ENCODE assay signal across 17 cellular contexts in the genomic region with DNA sequence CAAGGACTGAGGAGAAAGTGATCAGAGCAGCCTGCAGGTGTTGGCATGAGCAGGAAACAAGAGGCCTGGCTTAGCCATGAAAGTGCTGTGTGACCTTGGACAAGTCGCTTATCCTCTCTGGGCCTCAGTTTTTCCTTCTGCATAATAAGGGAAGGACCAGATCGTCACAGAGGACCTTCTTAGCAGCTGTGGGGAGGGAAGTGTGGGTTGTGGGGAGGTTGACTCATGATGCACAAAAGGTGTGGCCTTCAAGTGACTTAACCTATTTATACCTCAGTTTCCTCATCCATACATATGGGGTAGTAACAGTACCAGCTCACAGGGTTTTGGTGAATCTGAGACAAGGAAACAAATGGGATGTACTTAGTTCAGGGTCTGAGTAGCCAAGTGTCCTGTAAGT.
DNase-seq lines count a peak whose midpoint lies in the region; ATAC-seq, FAIRE-seq and TF ChIP-seq lines count a peak whose summit lies in the region.
"Had no signal": no experiment of that assay in that cellular context is flagged by ENCODE, and none has a peak within 500 bp of the region (broad histone marks: within the 10 kb centered on the region; RNA-seq: fewer than 3 reads in every experiment).

No MANE protein-coding gene starts in this region.

- ATAC-seq in activated CD4-positive, alpha-beta T cell treated with anti-CD3 and anti-CD28 coated beads for 36 hours = no peak
- no peak for ATAC-seq in natural killer cell treated with Interleukin-12 subunit alpha and Interleukin-12 subunit beta and Interleukin-15 and Interleukin-18, amount 100 ng/mL, for 72 hours
- no peak for ATAC-seq in natural killer cell
- ATAC-seq: CD8-positive, alpha-beta T cell had no signal

- H3K27ac Mint-ChIP-seq in activated CD4-positive, alpha-beta T cell treated with anti-CD3 and anti-CD28 coated beads for 36 hours = no peak overlapping the region
- no peak overlapping the region for H3K27ac Mint-ChIP-seq in activated CD4-positive, alpha-beta T cell treated with anti-CD3 and anti-CD28 coated beads, Interleukin-2, amount 10 ng/mL, durations not matched to agents 24 days and 14 days
- H3K27ac Mint-ChIP-seq in natural killer cell treated with Interleukin-12 subunit alpha and Interleukin-12 subunit beta and Interleukin-15 and Interleukin-18, amount 100 ng/mL, for 72 hours = no peak overlapping the region
- no peak overlapping the region for H3K27ac Mint-ChIP-seq in natural killer cell
- H3K27ac Mint-ChIP-seq: CD8-positive, alpha-beta T cell; HFFc6 had no signal

- H3K9me3 Mint-ChIP-seq in activated CD4-positive, alpha-beta T cell treated with anti-CD3 and anti-CD28 coated beads for 36 hours (ENCODE audit: low read depth) = no peaks in the 10 kb centered on the region
- H3K9me3 Mint-ChIP-seq in activated CD4-positive, alpha-beta T cell treated with anti-CD3 and anti-CD28 coated beads, Interleukin-2, amount 10 ng/mL, durations not matched to agents 24 days and 14 days = no peaks in the 10 kb centered on the region
- H3K9me3 Mint-ChIP-seq in natural killer cell treated with Interleukin-12 subunit alpha and Interleukin-12 subunit beta and Interleukin-15 and Interleukin-18, amount 100 ng/mL, for 72 hours = no peaks in the 10 kb centered on the region
- no peaks in the 10 kb centered on the region for H3K9me3 Mint-ChIP-seq in natural killer cell
- H3K9me3 Mint-ChIP-seq: CD8-positive, alpha-beta T cell; HFFc6 had no signal

- POLR2A ChIA-PET in activated CD4-positive, alpha-beta T cell treated with anti-CD3 and anti-CD28 coated beads for 36 hours (lab: Charles Lee) = no interaction called here

- H3K27me3 Mint-ChIP-seq in activated CD4-positive, alpha-beta T cell treated with anti-CD3 and anti-CD28 coated beads for 36 hours = peaks cover 2% of the 10 kb centered on the region
- no peaks in the 10 kb centered on the region for H3K27me3 Mint-ChIP-seq in activated CD4-positive, alpha-beta T cell treated with anti-CD3 and anti-CD28 coated beads, Interleukin-2, amount 10 ng/mL, durations not matched to agents 24 days and 14 days
- peaks cover 0 to 3% of the 10 kb centered on the region in 2 donors for H3K27me3 Mint-ChIP-seq in natural killer cell treated with Interleukin-12 subunit alpha and Interleukin-12 subunit beta and Interleukin-15 and Interleukin-18, amount 100 ng/mL, for 72 hours
- H3K27me3 Mint-ChIP-seq in natural killer cell (ENCODE audit: low read depth in 2 of 2) = peaks cover 0 to 11% of the 10 kb centered on the region in 2 donors

- H3K36me3 ChIP-seq in bronchial epithelial cell (ENCODE audit: control insufficient read depth, insufficient read depth, low read length) = no peaks in the 10 kb centered on the region
- H3K36me3 ChIP-seq: HAP-1 had no signal

- H3K36me3 Mint-ChIP-seq in activated CD4-positive, alpha-beta T cell treated with anti-CD3 and anti-CD28 coated beads for 36 hours (ENCODE audit: low read depth) = no peaks in the 10 kb centered on the region
- H3K36me3 Mint-ChIP-seq in activated CD4-positive, alpha-beta T cell treated with anti-CD3 and anti-CD28 coated beads, Interleukin-2, amount 10 ng/mL, durations not matched to agents 24 days and 14 days (ENCODE audit: low read depth) = no peaks in the 10 kb centered on the region
- H3K36me3 Mint-ChIP-seq in natural killer cell treated with Interleukin-12 subunit alpha and Interleukin-12 subunit beta and Interleukin-15 and Interleukin-18, amount 100 ng/mL, for 72 hours = no peaks in the 10 kb centered on the region
- H3K36me3 Mint-ChIP-seq in natural killer cell = no peaks in the 10 kb centered on the region
- H3K36me3 Mint-ChIP-seq: CD14-positive monocyte; CD8-positive, alpha-beta T cell had no signal

- no peaks in the 10 kb centered on the region for H3K4me1 Mint-ChIP-seq in activated CD4-positive, alpha-beta T cell treated with anti-CD3 and anti-CD28 coated beads for 36 hours
- no peaks in the 10 kb centered on the region for H3K4me1 Mint-ChIP-seq in activated CD4-positive, alpha-beta T cell treated with anti-CD3 and anti-CD28 coated beads, Interleukin-2, amount 10 ng/mL, durations not matched to agents 24 days and 14 days
- H3K4me1 Mint-ChIP-seq in natural killer cell treated with Interleukin-12 subunit alpha and Interleukin-12 subunit beta and Interleukin-15 and Interleukin-18, amount 100 ng/mL, for 72 hours (ENCODE audit: low read depth in 2 of 2) = no peaks in the 10 kb centered on the region
- no peaks in the 10 kb centered on the region for H3K4me1 Mint-ChIP-seq in natural killer cell

- intact Hi-C loops in activated CD4-positive, alpha-beta T cell treated with anti-CD3 and anti-CD28 coated beads for 36 hours (cut with DNase I, micrococcal nuclease) = no loop called here
- intact Hi-C loops in activated CD4-positive, alpha-beta T cell treated with anti-CD3 and anti-CD28 coated beads, Interleukin-2, amount 10 ng/mL, durations not matched to agents 24 days and 14 days (cut with micrococcal nuclease) = no loop called here
- intact Hi-C loops in natural killer cell (cut with micrococcal nuclease) = no loop called here

- H3K4me3 Mint-ChIP-seq in activated CD4-positive, alpha-beta T cell treated with anti-CD3 and anti-CD28 coated beads for 36 hours = no peak overlapping the region
- H3K4me3 Mint-ChIP-seq in activated CD4-positive, alpha-beta T cell treated with anti-CD3 and anti-CD28 coated beads, Interleukin-2, amount 10 ng/mL, durations not matched to agents 24 days and 14 days = no peak overlapping the region
- H3K4me3 Mint-ChIP-seq in natural killer cell treated with Interleukin-12 subunit alpha and Interleukin-12 subunit beta and Interleukin-15 and Interleukin-18, amount 100 ng/mL, for 72 hours = no peak overlapping the region
- no peak overlapping the region for H3K4me3 Mint-ChIP-seq in natural killer cell
- H3K4me3 Mint-ChIP-seq: CD14-positive monocyte; CD8-positive, alpha-beta T cell; HFFc6 had no signal

- H3K4me3 ChIP-seq in bronchial epithelial cell (ENCODE audit: low read depth, low read length) = no peak overlapping the region
- H3K4me3 ChIP-seq: HAP-1 had no signal

- CTCF ChIA-PET in activated CD4-positive, alpha-beta T cell treated with anti-CD3 and anti-CD28 coated beads for 36 hours (lab: Charles Lee) = no interaction called here

- FAIRE-seq in bronchial epithelial cell (lab: Jason Lieb, UNC) = peak; percentile 50
- FAIRE-seq: GM12892, GM19239 had no signal

- TF ChIP-seq CTCF in natural killer cell (IDR thresholded peaks at IDR 0.05) (no peak), bronchial epithelial cell (IDR thresholded peaks at IDR 0.05; ENCODE audit: insufficient read depth, low read length, severe bottlenecking) (no peak)

- peak; percentile 31 for DNase-seq in activated CD4-positive, alpha-beta T cell treated with anti-CD3 and anti-CD28 coated beads for 36 hours
- no peak for DNase-seq in activated CD4-positive, alpha-beta T cell treated with anti-CD3 and anti-CD28 coated beads, Interleukin-2, amount 10 ng/mL, durations not matched to agents 24 days and 14 days
- DNase-seq in natural killer cell treated with Interleukin-12 subunit alpha and Interleukin-12 subunit beta and Interleukin-15 and Interleukin-18, amount 100 ng/mL, for 72 hours (ENCODE audit: low spot score) = peak; percentile 6
- DNase-seq in natural killer cell (no peak), bronchial epithelial cell (ENCODE audit: low read depth) (no peak), HT-29 (ENCODE audit: low spot score) (no peak), NCI-H2081 treated with DMSO at 0.1 percent for 48 hours (lab: John Stamatoyannopoulos, UW) (no peak)
- DNase-seq: CD8-positive, alpha-beta T cell; COR-L47; DND-41; GDM1; GOT3; HFFc6 had no signal

- peaks cover 3% of the 10 kb centered on the region for H3K27me3 ChIP-seq in bronchial epithelial cell (ENCODE audit: control insufficient read depth, insufficient read depth, low read length)

Comparison
In these comparisons a context has a peak if more than half of its experiments do, and no peak if none do; other contexts are left out.
1. DNase-seq: peak in activated CD4-positive, alpha-beta T cell treated with anti-CD3 and anti-CD28 coated beads for 36 hours (single experiment) and natural killer cell treated with Interleukin-12 subunit alpha and Interleukin-12 subunit beta and Interleukin-15 and Interleukin-18, amount 100 ng/mL, for 72 hours (single experiment); none in activated CD4-positive, alpha-beta T cell treated with anti-CD3 and anti-CD28 coated beads, Interleukin-2, amount 10 ng/mL, durations not matched to agents 24 days and 14 days (single experiment), natural killer cell (single experiment), bronchial epithelial cell (single experiment), HT-29 (single experiment) and NCI-H2081 treated with DMSO at 0.1 percent for 48 hours (single experiment).